20 cellular contexts compared by ENCODE assay signal in the genomic region with DNA sequence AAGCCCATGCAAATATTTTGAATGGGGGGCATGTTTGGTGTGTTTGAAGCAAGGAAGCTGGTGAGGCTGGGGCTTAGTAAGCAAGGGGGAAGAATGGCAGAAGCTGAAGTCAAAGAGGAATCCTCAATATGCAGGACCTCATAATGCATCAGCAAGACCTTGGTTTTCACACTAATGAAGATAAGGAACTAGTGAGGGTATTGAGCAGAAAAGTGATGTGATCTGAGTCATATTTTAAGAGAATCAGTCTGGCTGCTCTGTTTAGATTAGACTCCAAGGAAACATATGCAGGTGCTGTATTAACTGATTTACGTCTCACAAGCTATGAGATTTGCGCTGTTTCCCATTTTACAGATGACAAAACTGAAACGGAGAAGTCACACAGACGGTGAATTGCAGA.
DNase-seq lines count a peak whose midpoint lies in the region; TF ChIP-seq lines count a peak whose summit lies in the region.
"Had no signal": no experiment of that assay in that cellular context is flagged by ENCODE, and none has a peak within 500 bp of the region (broad histone marks: within the 10 kb centered on the region; RNA-seq: fewer than 3 reads in every experiment).

No MANE protein-coding gene starts in this region.

- TF ChIP-seq CTCF in ascending aorta (IDR thresholded peaks at IDR 0.05) = no peak

- no peak overlapping the region for H3K9ac ChIP-seq in mesenchymal stem cell (ENCODE audit: low read length)
- H3K9ac ChIP-seq: SK-N-SH had no signal

- H3K14ac ChIP-seq in mesenchymal stem cell (ENCODE audit: low read length in 2 of 2) = no peak overlapping the region

- peaks cover 3 to 38% of the 10 kb centered on the region in 2 donors for H3K4me1 ChIP-seq in ascending aorta
- H3K4me1 ChIP-seq in mesenchymal stem cell (ENCODE audit: control insufficient read depth, insufficient read depth, low read depth, low read length) = peaks cover 9% of the 10 kb centered on the region

- H3K4me2 ChIP-seq in mesenchymal stem cell (ENCODE audit: low read length, poor library complexity, severe bottlenecking) = no peak overlapping the region
- H3K4me2 ChIP-seq: SK-N-SH had no signal

- H3K36me3 ChIP-seq in ascending aorta (peaks cover 0 to 22% of the 10 kb centered on the region in 2 donors), mesenchymal stem cell (ENCODE audit: control insufficient read depth in 1 of 2, insufficient read depth in 2 of 2, low read depth in 1 of 2, low read length in 2 of 2) (peaks cover 0 to 9% of the 10 kb centered on the region in 2 experiments)

- H3K4ac ChIP-seq in mesenchymal stem cell (ENCODE audit: low read depth in 1 of 2, low read length in 2 of 2) = no peak overlapping the region

- H4K91ac ChIP-seq in mesenchymal stem cell (ENCODE audit: low read length) = no peak overlapping the region

- intact Hi-C loops in ascending aorta (cut with DNase I) = no loop called here

- no peak overlapping the region for H2BK120ac ChIP-seq in mesenchymal stem cell (ENCODE audit: low read depth, low read length)

- no peak overlapping the region for H2AK5ac ChIP-seq in mesenchymal stem cell (ENCODE audit: low read length, severe bottlenecking)

- H3K23ac ChIP-seq in mesenchymal stem cell (ENCODE audit: low read length in 2 of 2) = no peak overlapping the region

- H3K9me3 ChIP-seq in ascending aorta (no peaks in the 10 kb centered on the region), mesenchymal stem cell (ENCODE audit: control insufficient read depth, low read length) (no peaks in the 10 kb centered on the region)
- H3K9me3 ChIP-seq: SK-N-SH had no signal

- H3K18ac ChIP-seq in mesenchymal stem cell (ENCODE audit: low read depth in 1 of 2, low read length in 2 of 2) = no peak overlapping the region

- no peak overlapping the region for H2AFZ ChIP-seq in mesenchymal stem cell (ENCODE audit: low read depth, low read length)

- DNase-seq in NCI-H226 = peak; percentile 50
- no peak for DNase-seq in ascending aorta (ENCODE audit: low spot score in 2 of 2)
- DNase-seq in mesenchymal stem cell = no peak
- no peak for DNase-seq in SW 1271 (lab: John Stamatoyannopoulos, UW)
- DNase-seq in stimulated activated CD4-positive, alpha-beta T cell treated with anti-CD3 and anti-CD28 coated beads, Interleukin-2, amount 100 ng/mL, for 48 hours = no peak
- no peak for DNase-seq in cerebellar nuclear complex (lab: John Stamatoyannopoulos, UW)
- no peak for DNase-seq in NCI-H1436 (lab: John Stamatoyannopoulos, UW)
- DNase-seq: CD8-positive, alpha-beta T cell; DMS 273 treated with DMSO at 0.1 percent for 48 hours; DMS79; GF-D8; NCI-H1092 treated with DMSO at 0.1 percent for 48 hours; NCI-H1436 treated with DMSO at 0.1 percent for 48 hours; NCI-H187 treated with DMSO at 0.1 percent for 48 hours; NCI-H2107; NCI-H446 treated with DMSO at 0.1 percent for 48 hours; NCI-H526; SK-N-SH had no signal

- H3K27me3 ChIP-seq in ascending aorta = no peaks in the 10 kb centered on the region
- H3K27me3 ChIP-seq in mesenchymal stem cell (ENCODE audit: control insufficient read depth in 1 of 2, insufficient read depth in 1 of 2, low read length in 2 of 2) = no peaks in the 10 kb centered on the region

- no peak overlapping the region for H2BK5ac ChIP-seq in mesenchymal stem cell (ENCODE audit: low read depth, low read length, poor library complexity, severe bottlenecking)

- no peak overlapping the region for H4K8ac ChIP-seq in mesenchymal stem cell (ENCODE audit: low read length)

- 74% methylated on average over 4 of the region's 4 CpGs for WGBS in mesenchymal stem cell

- H2BK12ac ChIP-seq in mesenchymal stem cell (ENCODE audit: low read length in 2 of 2) = no peak overlapping the region

- H3K4me3 ChIP-seq in ascending aorta (no peak overlapping the region), mesenchymal stem cell (ENCODE audit: insufficient read depth in 1 of 2, low read depth in 1 of 2, low read length in 2 of 2) (no peak overlapping the region)

- H3K27ac ChIP-seq in ascending aorta = peak overlapping the region; percentile 35
- peak overlapping the region; percentile 68 for H3K27ac ChIP-seq in mesenchymal stem cell (ENCODE audit: low read length, poor library complexity, severe bottlenecking)
- H3K27ac ChIP-seq: C4-2B, HL-60 had no signal

- H2BK15ac ChIP-seq in mesenchymal stem cell (ENCODE audit: low read depth, poor library complexity, severe bottlenecking) = no peak overlapping the region

- H3K79me1 ChIP-seq in mesenchymal stem cell (replicated peaks; ENCODE audit: low read length, poor library complexity, severe bottlenecking) = peaks cover 2% of the 10 kb centered on the region
